ENCODE assay signal across 17 cellular contexts in the genomic region with DNA sequence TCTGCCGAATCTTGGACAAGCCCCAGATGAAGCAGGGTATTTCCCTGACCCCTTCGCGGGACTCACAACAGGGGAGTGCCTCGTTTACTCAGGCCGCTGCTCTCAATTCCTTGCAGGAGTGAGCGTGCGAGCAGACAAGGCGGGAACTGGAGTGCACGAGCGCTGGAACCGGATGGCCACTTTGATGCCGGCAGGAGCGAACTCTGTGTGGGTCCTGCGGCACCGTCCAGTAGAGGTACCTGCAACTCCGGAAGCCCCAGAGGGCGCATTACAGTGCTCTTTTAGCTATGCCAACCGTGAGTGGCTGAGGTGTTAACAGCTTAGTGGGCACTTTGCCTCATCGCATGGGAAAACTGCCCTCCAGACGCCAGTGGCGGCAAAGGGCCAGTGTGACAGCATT.
DNase-seq lines count a peak whose midpoint lies in the region; ATAC-seq, FAIRE-seq and TF ChIP-seq lines count a peak whose summit lies in the region.
"Had no signal": no experiment of that assay in that cellular context is flagged by ENCODE, and none has a peak within 500 bp of the region (broad histone marks: within the 10 kb centered on the region; RNA-seq: fewer than 3 reads in every experiment).

No MANE protein-coding gene starts in this region.

- no peak overlapping the region for H3K27ac ChIP-seq in GM23338 (ENCODE audit: low read depth)
- no peak overlapping the region for H3K27ac ChIP-seq in kidney (ENCODE audit: low read depth in 2 of 2, low read length in 2 of 2)
- H3K27ac ChIP-seq in testis = no peak overlapping the region
- H3K27ac ChIP-seq: BLaER1 treated with 17β-estradiol and CSF1 and Interleukin-3, amounts not matched to agents 10 nM and 100 nM; HL-60 had no signal

- no peaks in the 10 kb centered on the region for H4K20me1 ChIP-seq in GM23338 (replicated peaks; ENCODE audit: insufficient read depth)
- H4K20me1 ChIP-seq: BLaER1 treated with 17β-estradiol and CSF1 and Interleukin-3, amounts not matched to agents 10 nM and 100 nM had no signal

- H3K9me3 ChIP-seq in kidney (ENCODE audit: control insufficient read depth in 1 of 2, low read length in 2 of 2) (no peaks in the 10 kb centered on the region), testis (no peaks in the 10 kb centered on the region)
- H3K9me3 ChIP-seq: BLaER1 treated with 17β-estradiol and CSF1 and Interleukin-3, amounts not matched to agents 10 nM and 100 nM had no signal

- no peaks in the 10 kb centered on the region for H3K9me3 Mint-ChIP-seq in GM23338
- H3K9me3 Mint-ChIP-seq in effector memory CD8-positive, alpha-beta T cell = peaks cover 5 to 8% of the 10 kb centered on the region in 2 donors
- peaks cover 2 to 11% (median 4%) of the 10 kb centered on the region in 3 donors for H3K9me3 Mint-ChIP-seq in T-cell

- TF ChIP-seq CTCF in GM23338 (conservative IDR thresholded peaks at IDR 0.05; ENCODE audit: low read depth in 2 of 2) (no peak), kidney (IDR thresholded peaks at IDR 0.05; ENCODE audit: borderline replicate concordance, extremely low read depth, insufficient read depth) (no peak), testis (IDR thresholded peaks at IDR 0.05) (no peak)

- H3K4me2 ChIP-seq in GM23338 = no peak overlapping the region
- H3K4me2 ChIP-seq: BLaER1 treated with 17β-estradiol and CSF1 and Interleukin-3, amounts not matched to agents 10 nM and 100 nM had no signal

- H3K36me3 Mint-ChIP-seq in GM23338 (ENCODE audit: low read depth) (no peaks in the 10 kb centered on the region), T-cell (no peaks in the 10 kb centered on the region)
- no peaks in the 10 kb centered on the region for H3K36me3 Mint-ChIP-seq in effector memory CD8-positive, alpha-beta T cell (ENCODE audit: insufficient read depth)
- H3K36me3 Mint-ChIP-seq: CD4-positive, CD25-positive, alpha-beta regulatory T cell had no signal

- H3K27ac Mint-ChIP-seq in GM23338 (no peak overlapping the region), T-cell (no peak overlapping the region)
- no peak overlapping the region for H3K27ac Mint-ChIP-seq in effector memory CD8-positive, alpha-beta T cell
- H3K27ac Mint-ChIP-seq: CD4-positive, CD25-positive, alpha-beta regulatory T cell had no signal

- FAIRE-seq in kidney (lab: Jason Lieb, UNC) = no peak
- FAIRE-seq: H54, K562 had no signal

- H3K4me3 Mint-ChIP-seq in GM23338 (no peak overlapping the region), T-cell (no peak overlapping the region)
- no peak overlapping the region for H3K4me3 Mint-ChIP-seq in effector memory CD8-positive, alpha-beta T cell
- H3K4me3 Mint-ChIP-seq: CD4-positive, CD25-positive, alpha-beta regulatory T cell had no signal

- peak; percentile 1 for DNase-seq in Daoy (ENCODE audit: low read depth)
- no peak for DNase-seq in GM23338 (ENCODE audit: low spot score)
- DNase-seq in kidney = peak; percentile 51
- DNase-seq in testis = peak; percentile 17
- no peak for DNase-seq in effector memory CD8-positive, alpha-beta T cell
- DNase-seq in NCI-H2171 (lab: John Stamatoyannopoulos, UW) = no peak
- no peak for DNase-seq in T-cell
- DNase-seq: ACHN; CD4-positive, CD25-positive, alpha-beta regulatory T cell; DMS53; EL; GDM1 had no signal

- no peaks in the 10 kb centered on the region for H3K79me2 ChIP-seq in GM23338 (replicated peaks; ENCODE audit: insufficient read depth)

- ATAC-seq in GM23338 (no peak), T-cell (replicated peaks in 1 of 4) (no peak)
- ATAC-seq in effector memory CD8-positive, alpha-beta T cell (replicated peaks) = no peak
- ATAC-seq: HCT116, K562 had no signal

- POLR2A ChIA-PET in T-cell (lab: Charles Lee) = no interaction called here

- H3K36me3 ChIP-seq in GM23338 (ENCODE audit: insufficient read depth) (no peaks in the 10 kb centered on the region), kidney (ENCODE audit: control insufficient read depth in 1 of 2, insufficient read depth in 2 of 2, low read length in 2 of 2) (no peaks in the 10 kb centered on the region), testis (ENCODE audit: low read depth, missing control alignments) (no peaks in the 10 kb centered on the region)
- H3K36me3 ChIP-seq: BLaER1 treated with 17β-estradiol and CSF1 and Interleukin-3, amounts not matched to agents 10 nM and 100 nM had no signal

- CTCF ChIA-PET in T-cell (lab: Charles Lee) = no interaction called here

- H3F3A ChIP-seq in GM23338 (replicated peaks; ENCODE audit: low read depth) = no peaks in the 10 kb centered on the region

- H3K4me1 Mint-ChIP-seq in GM23338 (peaks cover 9% of the 10 kb centered on the region), T-cell (no peaks in the 10 kb centered on the region)
- H3K4me1 Mint-ChIP-seq in effector memory CD8-positive, alpha-beta T cell (ENCODE audit: low read depth in 2 of 2) = no peaks in the 10 kb centered on the region
- H3K4me1 Mint-ChIP-seq: CD4-positive, CD25-positive, alpha-beta regulatory T cell had no signal

- no peak overlapping the region for H3K9ac ChIP-seq in kidney (ENCODE audit: low read length in 2 of 2)
- H3K9ac ChIP-seq: BLaER1 treated with 17β-estradiol and CSF1 and Interleukin-3, amounts not matched to agents 10 nM and 100 nM had no signal

- intact Hi-C loops in kidney (cut with DNase I) (no loop called here), testis (cut with DNase I; ENCODE audit: low total_unique reads) (no loop called here)

- no peaks in the 10 kb centered on the region for H3K9me2 ChIP-seq in GM23338 (ENCODE audit: insufficient read depth)

- H3K27me3 ChIP-seq in GM23338 (ENCODE audit: insufficient read depth) (no peaks in the 10 kb centered on the region), testis (no peaks in the 10 kb centered on the region)
- H3K27me3 ChIP-seq: BLaER1 treated with 17β-estradiol and CSF1 and Interleukin-3, amounts not matched to agents 10 nM and 100 nM had no signal

- H3K4me3 ChIP-seq in GM23338 (no peak overlapping the region), kidney (ENCODE audit: low read length in 2 of 2) (no peak overlapping the region), testis (peak overlapping the region in 1 of 2 donors; percentile 4)
- H3K4me3 ChIP-seq: BLaER1 treated with 17β-estradiol and CSF1 and Interleukin-3, amounts not matched to agents 10 nM and 100 nM; K562 had no signal

- H3K27me3 Mint-ChIP-seq in GM23338 (ENCODE audit: insufficient read depth, low read depth, poor library complexity) (peaks cover 1% of the 10 kb centered on the region), T-cell (no peaks in the 10 kb centered on the region)
- H3K27me3 Mint-ChIP-seq in effector memory CD8-positive, alpha-beta T cell = no peaks in the 10 kb centered on the region
- H3K27me3 Mint-ChIP-seq: CD4-positive, CD25-positive, alpha-beta regulatory T cell had no signal

- no peak for TF ChIP-seq POLR2A in testis (IDR thresholded peaks at IDR 0.05)

- H2AFZ ChIP-seq in GM23338 = peak overlapping the region; percentile 47; the same call in 1 of the 2 replicates

- H3K4me1 ChIP-seq in GM23338 (ENCODE audit: insufficient read depth) (peaks cover 7% of the 10 kb centered on the region), kidney (ENCODE audit: control insufficient read depth in 1 of 2, insufficient read depth in 1 of 2, low read depth in 1 of 2, low read length in 2 of 2) (no peaks in the 10 kb centered on the region), testis (no peaks in the 10 kb centered on the region)

- 74 to 80% methylated on average over 21 of the region's 21 CpGs for WGBS in testis, 2 donors

TF ChIP-seq in GM23338, 12 proteins besides CTCF, POLR2A, EP300 and RAD21:
- TF ChIP-seq ZNF331 (CRISPR knock-in tag; IDR thresholded peaks at IDR 0.05; ENCODE audit: low read depth) = no peak
- TF ChIP-seq JUNB (IDR thresholded peaks at IDR 0.05; ENCODE audit: unreplicated experiment) = no peak
- TF ChIP-seq, protein P1, sequence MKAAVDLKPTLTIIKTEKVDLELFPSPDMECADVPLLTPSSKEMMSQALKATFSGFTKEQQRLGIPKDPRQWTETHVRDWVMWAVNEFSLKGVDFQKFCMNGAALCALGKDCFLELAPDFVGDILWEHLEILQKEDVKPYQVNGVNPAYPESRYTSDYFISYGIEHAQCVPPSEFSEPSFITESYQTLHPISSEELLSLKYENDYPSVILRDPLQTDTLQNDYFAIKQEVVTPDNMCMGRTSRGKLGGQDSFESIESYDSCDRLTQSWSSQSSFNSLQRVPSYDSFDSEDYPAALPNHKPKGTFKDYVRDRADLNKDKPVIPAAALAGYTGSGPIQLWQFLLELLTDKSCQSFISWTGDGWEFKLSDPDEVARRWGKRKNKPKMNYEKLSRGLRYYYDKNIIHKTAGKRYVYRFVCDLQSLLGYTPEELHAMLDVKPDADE (IDR thresholded peaks at IDR 0.05) = no peak
- TF ChIP-seq EZH2phosphoT487 (IDR thresholded peaks at IDR 0.05; ENCODE audit: unreplicated experiment) = no peak
- no peak for TF ChIP-seq ZNF114 (CRISPR knock-in tag; IDR thresholded peaks at IDR 0.05)
- no peak for TF ChIP-seq POLR2AphosphoS5 (IDR thresholded peaks at IDR 0.05; ENCODE audit: low read depth)
- TF ChIP-seq EZH2 (IDR thresholded peaks at IDR 0.05; ENCODE audit: low read depth, unreplicated experiment) = no peak
- no peak for TF ChIP-seq STAT1 (IDR thresholded peaks at IDR 0.05; ENCODE audit: unreplicated experiment)
- no peak for TF ChIP-seq NANOG (IDR thresholded peaks at IDR 0.05; ENCODE audit: borderline replicate concordance)

Comparison
In these comparisons a context has a peak if more than half of its experiments do, and no peak if none do; other contexts are left out.
1. DNase-seq: peak in Daoy (single experiment), kidney (single experiment) and testis (single experiment); none in GM23338 (single experiment), effector memory CD8-positive, alpha-beta T cell (0 of 3), NCI-H2171 (single experiment) and T-cell (0 of 34).